ENCODE assay signal across 8 cellular contexts in genomic region chr2:216108967-216109921, GRCh38. TPM values are rescaled to one million over a fixed set of nuclear protein-coding genes. Genes with fewer than 3 reads are reported as not detected.
A peak's percentile ranks its signal among the peaks of the same experiment; 100 is the strongest.
DNase-seq lines count a peak whose midpoint lies in the region; ATAC-seq and TF ChIP-seq lines count a peak whose summit lies in the region.

Gene XRCC5 (plus strand): TSS chr2:216109348. CDS start chr2:216109437, 89 bp downstream.

- peaks cover 0 to 4% (median 2%) of the 10 kb centered on the region in 3 donors for H3K27me3 Mint-ChIP-seq in CD14-positive monocyte (ENCODE audit: low read depth in 3 of 3)

- peak within 1 kb of the TSS; percentile 98 to 100 (median 99) for H3K27ac Mint-ChIP-seq in CD14-positive monocyte

- H3K36me3 ChIP-seq in left lung = peaks cover 0 to 36% of the 10 kb centered on the region in 2 donors

- no peaks in the 10 kb centered on the region for H3K27me3 ChIP-seq in left lung

- peaks cover 15 to 47% of the 10 kb centered on the region in 2 donors for H3K4me1 ChIP-seq in left lung

- peak within 1 kb of the TSS; percentile 99 to 100 for H3K4me3 Mint-ChIP-seq in CD14-positive monocyte

- ATAC-seq in GM19452 (IDR thresholded peaks at IDR 0.05; ENCODE audit: unreplicated experiment) (peak; percentile 49), left lung (peak; percentile 93)

- intact Hi-C loops in CD14-positive monocyte (cut with micrococcal nuclease) (no loop called here), left lung (cut with DNase I) (no loop called here)

- DNase-seq in CD14-positive monocyte (ENCODE audit: low spot score) (peak; percentile 96), HK-2 (ENCODE audit: unreplicated experiment) (peak; percentile 99), NCI-H82 treated with DMSO at 0.1 percent for 48 hours (lab: John Stamatoyannopoulos, UW; ENCODE audit: unreplicated experiment) (peak; percentile 91), dermis blood vessel endothelial cell (peak; percentile 97), left lung (peak; percentile 96 to 97)
- DNase-seq in activated CD4-positive, alpha-beta T cell treated with anti-CD3 and anti-CD28 coated beads, Interleukin-2, amount 50 U/mL, for 48 hours = peak; percentile 97 to 98
- DNase-seq in stimulated activated CD4-positive, alpha-beta T cell treated with anti-CD3 and anti-CD28 coated beads, Interleukin-2, amount 100 ng/mL, for 4 hours (ENCODE audit: low read depth) = peak; percentile 94

- H3K4me1 Mint-ChIP-seq in CD14-positive monocyte = peaks cover 31% of the 10 kb centered on the region

- peak within 1 kb of the TSS; percentile 87 to 92 for H3K27ac ChIP-seq in left lung

- TF ChIP-seq CTCF in CD14-positive monocyte (IDR thresholded peaks at IDR 0.05) = no peak
- TF ChIP-seq CTCF in left lung (IDR thresholded peaks at IDR 0.05) = no peak

- peaks cover 0 to 4% (median 0%) of the 10 kb centered on the region in 7 donors for H3K9me3 Mint-ChIP-seq in CD14-positive monocyte

- H3K36me3 Mint-ChIP-seq in CD14-positive monocyte = peaks cover 30 to 32% of the 10 kb centered on the region in 2 donors

- peak within 1 kb of the TSS; percentile 69 to 89 for H3K4me3 ChIP-seq in left lung

- H3K9me3 ChIP-seq in left lung = no peaks in the 10 kb centered on the region

RNA-seq across cellular contexts. Expression of gene XRCC5, which starts in this region (rescaled TPM):
- 100 to 1,000 TPM; 258 to 281 TPM for polyA plus RNA-seq in CD14-positive monocyte
- total RNA-seq in dermis blood vessel endothelial cell (272 and 383 TPM in 2 replicates), left lung (100 to 1,000 TPM; 212 to 251 TPM)

Comparison
In these comparisons a context has a peak if more than half of its experiments do, and no peak if none do; other contexts are left out.
1. Peak in every context shown above with its lines: DNase-seq, ATAC-seq, H3K4me3 ChIP-seq and H3K27ac ChIP-seq.